Comparison of ENCODE assay signal across 8 cellular contexts in genomic region chr3:122513386-122514122, GRCh38. TPM values are rescaled to one million over a fixed set of nuclear protein-coding genes. Genes with fewer than 3 reads are reported as not detected.
DNase-seq lines count a peak whose midpoint lies in the region; ATAC-seq and TF ChIP-seq lines count a peak whose summit lies in the region.

No MANE protein-coding gene starts in this region.

- peaks cover 0 to 14% (median 0%) of the 10 kb centered on the region in 12 donors for H3K9me3 ChIP-seq in heart left ventricle
- H3K9me3 ChIP-seq in thymus (ENCODE audit: control insufficient read depth), result no peaks in the 10 kb centered on the region

- peak overlapping the region; percentile 98 for H3K27ac Mint-ChIP-seq in activated naive CD8-positive, alpha-beta T cell

- peak overlapping the region; percentile 97 for H3K4me3 Mint-ChIP-seq in activated naive CD8-positive, alpha-beta T cell

- 10 to 14% (median 11%) methylated on average over 19 of the region's 19 CpGs for WGBS in heart left ventricle, 4 donors
- WGBS in thymus, result 21% methylated on average over 19 of the region's 19 CpGs

- peaks cover 11% of the 10 kb centered on the region for H3K36me3 Mint-ChIP-seq in activated naive CD8-positive, alpha-beta T cell

- H3K27ac ChIP-seq in heart left ventricle (peak overlapping the region; percentile 68 to 99 (median 96)), thymus (ENCODE audit: low read depth) (peak overlapping the region; percentile 99)

- DNase-seq in heart left ventricle, result no peak
- DNase-seq in left ventricle myocardium superior, result no peak
- no peak for DNase-seq in kidney epithelial cell (ENCODE audit: low read depth)
- no peak for DNase-seq in left lobe of liver (ENCODE audit: low spot score)
- no peak for DNase-seq in amygdala (lab: John Stamatoyannopoulos, UW)

- H3K4me1 ChIP-seq in heart left ventricle (peaks cover 0 to 49% (median 33%) of the 10 kb centered on the region in 12 donors), thymus (ENCODE audit: control insufficient read depth, insufficient read depth, low read length) (peaks cover 6% of the 10 kb centered on the region)

- TF ChIP-seq CTCF in heart left ventricle (IDR thresholded peaks at IDR 0.05), result no peak
- TF ChIP-seq CTCF in kidney epithelial cell (IDR thresholded peaks at IDR 0.05; ENCODE audit: insufficient read depth, low read length, poor library complexity, severe bottlenecking), result no peak

- H3K27me3 ChIP-seq in heart left ventricle, result no peaks in the 10 kb centered on the region
- no peaks in the 10 kb centered on the region for H3K27me3 ChIP-seq in kidney epithelial cell (ENCODE audit: control insufficient read depth, insufficient read depth, low read length)
- no peaks in the 10 kb centered on the region for H3K27me3 ChIP-seq in thymus (ENCODE audit: control insufficient read depth, insufficient read depth)

- TF ChIP-seq POLR2A in heart left ventricle (IDR thresholded peaks at IDR 0.05), result no peak

- H3K4me3 ChIP-seq in heart left ventricle (peak overlapping the region; percentile 55 to 93 (median 86)), kidney epithelial cell (ENCODE audit: low read depth, low read length) (peak overlapping the region; percentile 96), thymus (ENCODE audit: low read length) (peak overlapping the region; percentile 93)

- H3K9me3 Mint-ChIP-seq in activated naive CD8-positive, alpha-beta T cell (ENCODE audit: low read depth), result peaks cover 7% of the 10 kb centered on the region

- ATAC-seq in heart left ventricle (no peak), left ventricle myocardium superior (no peak), GM21526 (IDR thresholded peaks at IDR 0.05; ENCODE audit: low FRiP score, unreplicated experiment) (no peak), left lobe of liver (no peak)

- no peaks in the 10 kb centered on the region for H3K27me3 Mint-ChIP-seq in activated naive CD8-positive, alpha-beta T cell

- H3K36me3 ChIP-seq in heart left ventricle, result no peaks in the 10 kb centered on the region
- no peaks in the 10 kb centered on the region for H3K36me3 ChIP-seq in kidney epithelial cell (ENCODE audit: control insufficient read depth, insufficient read depth, low read length)
- H3K36me3 ChIP-seq in thymus (ENCODE audit: control insufficient read depth, insufficient read depth), result no peaks in the 10 kb centered on the region

- intact Hi-C loops in heart left ventricle (cut with DNase I), result loop anchor here in 4 of 10 donors (1.0 to 10.0 kb wide), 5 partner anchors 45 to 97 kb away; partner anchors contain the start of gene WDR5B (in 3 of the 4)
- intact Hi-C loops in left ventricle myocardium superior (cut with micrococcal nuclease), result no loop called here

- H3K4me1 Mint-ChIP-seq in activated naive CD8-positive, alpha-beta T cell (ENCODE audit: low read depth), result peaks cover 50% of the 10 kb centered on the region

RNA-seq across cellular contexts. Expression of gene KPNA1, which starts 1.2 kb away (rescaled TPM):
- total RNA-seq in heart left ventricle (100 to 1,000 TPM in 3 of 9 donors, 10 to 100 TPM in 6; 34.1 to 127 (median 72.6) TPM), left ventricle myocardium superior (59.8 TPM), kidney epithelial cell (46.0 and 48.1 TPM in 2 replicates), left lobe of liver (47.1 TPM)
- polyA plus RNA-seq in heart left ventricle (10 to 100 TPM; 13.5 to 28.1 TPM), thymus (19.8 TPM)

RNA-seq across cellular contexts. Expression of gene PARP9, which starts 50.5 kb away (rescaled TPM):
- total RNA-seq in heart left ventricle, result 10 to 100 TPM in 8 of 9 donors, 1 to 10 TPM in 1; 8.5 to 73.0 (median 15.1) TPM
- 1 to 10 TPM; 8.2 to 8.8 TPM for polyA plus RNA-seq in heart left ventricle
- total RNA-seq in left ventricle myocardium superior, result 11.8 TPM
- 15.8 and 19.4 TPM in 2 replicates for total RNA-seq in kidney epithelial cell
- polyA plus RNA-seq in thymus, result 56.9 TPM
- 39.0 TPM for total RNA-seq in left lobe of liver

RNA-seq across cellular contexts. Expression of gene DTX3L, which starts 50.6 kb away (rescaled TPM):
- total RNA-seq in heart left ventricle (10 to 100 TPM; 10.2 to 78.2 (median 13.4) TPM), left ventricle myocardium superior (10.5 TPM), kidney epithelial cell (42.9 and 46.8 TPM in 2 replicates), left lobe of liver (31.1 TPM)
- polyA plus RNA-seq in heart left ventricle (1 to 10 TPM; 4.8 to 5.7 TPM), thymus (23.0 TPM)
